8 cellular contexts compared by ENCODE assay signal in the genomic region with DNA sequence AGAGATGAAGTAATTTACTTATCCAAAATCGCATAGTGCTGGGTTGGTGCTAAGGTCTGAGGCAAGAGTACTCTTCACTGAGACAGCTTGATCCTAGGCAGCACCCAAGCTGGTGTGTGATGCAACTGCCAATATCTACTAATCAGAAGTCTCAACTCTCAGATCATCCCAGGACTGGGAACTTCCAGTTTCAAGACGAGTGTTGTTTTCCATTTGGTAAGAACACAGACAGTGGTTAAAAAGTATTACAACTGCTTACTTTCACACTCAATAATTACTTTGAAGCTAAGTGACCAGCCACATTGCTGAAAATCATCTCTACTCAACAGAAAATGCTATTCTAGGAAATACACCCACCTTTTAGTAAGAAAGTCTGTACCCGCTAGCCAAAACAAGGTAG. TPM values are rescaled to one million over a fixed set of nuclear protein-coding genes. Genes with fewer than 3 reads are reported as not detected.
DNase-seq lines count a peak whose midpoint lies in the region; ATAC-seq and TF ChIP-seq lines count a peak whose summit lies in the region.

No MANE protein-coding gene starts in this region.

- H3K27ac ChIP-seq in osteoblast (ENCODE audit: low read depth, low read length): no peak overlapping the region
- H3K27ac ChIP-seq in H9 (ENCODE audit: insufficient read length, low read depth, low read length): no peak overlapping the region

- H3K9me3 ChIP-seq in osteoblast (ENCODE audit: low read depth, low read length) (no peaks in the 10 kb centered on the region), H9 (ENCODE audit: control insufficient read depth, low read depth, low read length) (no peaks in the 10 kb centered on the region)

- H3K79me1 ChIP-seq in H9 (ENCODE audit: insufficient read depth, low read depth, low read length, poor library complexity, severe bottlenecking): peaks cover 5% of the 10 kb centered on the region

- H3K79me2 ChIP-seq in osteoblast (ENCODE audit: insufficient read depth, low read length) (peaks cover 98% of the 10 kb centered on the region), H9 (ENCODE audit: insufficient read depth, low read length) (peaks cover 61% of the 10 kb centered on the region)

- no peaks in the 10 kb centered on the region for H3K27me3 ChIP-seq in GM06990 (replicated peaks; ENCODE audit: control insufficient read depth, insufficient read depth, low read length)
- H3K27me3 ChIP-seq in osteoblast (ENCODE audit: insufficient read depth, low read length): no peaks in the 10 kb centered on the region
- no peaks in the 10 kb centered on the region; the same call in 1 of the 2 replicates for H3K27me3 ChIP-seq in H9 (ENCODE audit: insufficient read depth, low read length)

- H3K4me2 ChIP-seq in osteoblast (ENCODE audit: insufficient read depth, low read length) (no peak overlapping the region), H9 (ENCODE audit: insufficient read depth, insufficient read length, low read length) (no peak overlapping the region)

- H3K4ac ChIP-seq in H9 (ENCODE audit: low read depth, low read length): no peak overlapping the region

- peaks cover 14% of the 10 kb centered on the region for H3K4me1 ChIP-seq in osteoblast (ENCODE audit: insufficient read depth, low read length)
- H3K4me1 ChIP-seq in H9 (ENCODE audit: insufficient read depth, low read length): peaks cover 15% of the 10 kb centered on the region; the same call in 1 of the 2 replicates

- H3K4me3 ChIP-seq in GM06990 (replicated peaks; ENCODE audit: low read depth, low read length) (no peak overlapping the region), fibroblast of mammary gland (ENCODE audit: control insufficient read depth, low read depth, low read length) (no peak overlapping the region), osteoblast (ENCODE audit: insufficient read depth, low read length) (no peak overlapping the region)

- no peak overlapping the region for H2BK5ac ChIP-seq in H9 (ENCODE audit: insufficient read length, low read length)

- no peak overlapping the region for H2BK12ac ChIP-seq in H9 (ENCODE audit: insufficient read length, low read depth, low read length)

- H4K91ac ChIP-seq in H9 (ENCODE audit: insufficient read length, low read depth, low read length): no peak overlapping the region

- no peak overlapping the region for H3K4me3 Mint-ChIP-seq in H9

- DNase-seq in GM06990 (ENCODE audit: extremely low read depth, insufficient read length): peak; percentile 35
- peak; percentile 33 for DNase-seq in fibroblast of mammary gland (ENCODE audit: low read depth)
- DNase-seq in AG08396 (ENCODE audit: low spot score): no peak
- DNase-seq in COLO829 (ENCODE audit: low spot score): no peak
- DNase-seq in osteoblast (ENCODE audit: insufficient read length, low spot score, missing footprints): no peak
- DNase-seq in H9: no peak

- no peak overlapping the region for H3K56ac ChIP-seq in H9 (ENCODE audit: insufficient read length, low read depth, low read length)

- no CpG with 5 or more reads among the region's 3 CpGs for WGBS in H9 (ENCODE audit: extremely low coverage, insufficient read length, low lambda C conversion rate)

- no peak overlapping the region for H3T11ph ChIP-seq in H9 (ENCODE audit: low read length)

- H2BK15ac ChIP-seq in H9 (ENCODE audit: low read depth, low read length): no peak overlapping the region

- no peak overlapping the region for H3K18ac ChIP-seq in H9 (ENCODE audit: insufficient read length, low read depth, low read length)

- H3K23me2 ChIP-seq in H9 (ENCODE audit: insufficient read length, low read depth, low read length, poor library complexity, severe bottlenecking): no peaks in the 10 kb centered on the region

- TF ChIP-seq CTCF in GM06990 (IDR thresholded peaks at IDR 0.05; ENCODE audit: insufficient read depth, low read length, poor library complexity, severe bottlenecking): no peak
- no peak for TF ChIP-seq CTCF in fibroblast of mammary gland (conservative IDR thresholded peaks at IDR 0.05; ENCODE audit: control insufficient read depth, insufficient read depth, low read depth, low read length)
- TF ChIP-seq CTCF in osteoblast (IDR thresholded peaks at IDR 0.05; ENCODE audit: extremely low read depth, low read depth, low read length): no peak
- TF ChIP-seq CTCF in H9 (conservative IDR thresholded peaks at IDR 0.05): no peak

- H3K27ac Mint-ChIP-seq in H9: peak overlapping the region in 1 of 3 experiments; percentile 59; a peak in 3 of 7 replicates

- H3K36me3 ChIP-seq in GM06990 (ENCODE audit: control insufficient read depth, insufficient read depth, low read length) (peaks cover 2% of the 10 kb centered on the region), osteoblast (ENCODE audit: insufficient read depth, low read length) (no peaks in the 10 kb centered on the region)

- H2AK5ac ChIP-seq in H9 (ENCODE audit: insufficient read length, low read length): no peak overlapping the region

- H3K9me3 Mint-ChIP-seq in H9: no peaks in the 10 kb centered on the region

- no peak overlapping the region for H2AFZ ChIP-seq in osteoblast (ENCODE audit: low read length)
- no peak overlapping the region for H2AFZ ChIP-seq in H9 (ENCODE audit: low read length)

- peaks cover 0 to 8% (median 4%) of the 10 kb centered on the region in 3 experiments; a peak in 3 of 7 replicates for H3K36me3 Mint-ChIP-seq in H9 (ENCODE audit: insufficient read depth in 1 of 3, low read depth in 3 of 3)

- no peak overlapping the region for H2BK20ac ChIP-seq in H9 (ENCODE audit: low read depth, low read length, poor library complexity, severe bottlenecking)

- H4K8ac ChIP-seq in H9 (replicated peaks; ENCODE audit: insufficient read length, low read depth, low read length): no peak overlapping the region

- H4K5ac ChIP-seq in H9 (ENCODE audit: insufficient read length, low read depth, low read length): no peak overlapping the region

- no peaks in the 10 kb centered on the region for H3K27me3 Mint-ChIP-seq in H9 (ENCODE audit: low read depth)

- H4K20me1 ChIP-seq in osteoblast (ENCODE audit: insufficient read depth, low read length): peaks cover 71% of the 10 kb centered on the region
- no peaks in the 10 kb centered on the region for H4K20me1 ChIP-seq in H9 (ENCODE audit: control insufficient read depth, insufficient read depth, insufficient read length)

- ATAC-seq in GM19468 (IDR thresholded peaks at IDR 0.05; ENCODE audit: extremely low read depth, unreplicated experiment) (peak; percentile 49), HG03520 (IDR thresholded peaks at IDR 0.05; ENCODE audit: unreplicated experiment) (peak; percentile 78)

- H3K9ac ChIP-seq in H9 (ENCODE audit: extremely low read depth, insufficient read length, low read length): no peak overlapping the region

- no peak overlapping the region for H3K14ac ChIP-seq in H9 (ENCODE audit: insufficient read depth, low read length)

- no peak overlapping the region for H3K23ac ChIP-seq in H9 (ENCODE audit: insufficient read length, low read depth, low read length)

- no peak overlapping the region for H2BK120ac ChIP-seq in H9 (ENCODE audit: low read depth, low read length, poor library complexity, severe bottlenecking)

- H3K4me1 Mint-ChIP-seq in H9: peaks cover 63 to 66% of the 10 kb centered on the region in 2 experiments

RNA-seq across cellular contexts. Expression of gene FBXW11, which starts 45.3 kb away (rescaled TPM):
- 72.5 and 76.7 TPM in 2 replicates for total RNA-seq in osteoblast
- total RNA-seq in H9 (2021): 84.0 and 85.3 TPM in 2 replicates

Comparison
In these comparisons a context has a peak if more than half of its experiments do, and no peak if none do; other contexts are left out.
1. DNase-seq: peak in GM06990 (single experiment) and fibroblast of mammary gland (single experiment); none in AG08396 (single experiment), COLO829 (single experiment), osteoblast (single experiment) and H9 (single experiment).